In the genomic region with DNA sequence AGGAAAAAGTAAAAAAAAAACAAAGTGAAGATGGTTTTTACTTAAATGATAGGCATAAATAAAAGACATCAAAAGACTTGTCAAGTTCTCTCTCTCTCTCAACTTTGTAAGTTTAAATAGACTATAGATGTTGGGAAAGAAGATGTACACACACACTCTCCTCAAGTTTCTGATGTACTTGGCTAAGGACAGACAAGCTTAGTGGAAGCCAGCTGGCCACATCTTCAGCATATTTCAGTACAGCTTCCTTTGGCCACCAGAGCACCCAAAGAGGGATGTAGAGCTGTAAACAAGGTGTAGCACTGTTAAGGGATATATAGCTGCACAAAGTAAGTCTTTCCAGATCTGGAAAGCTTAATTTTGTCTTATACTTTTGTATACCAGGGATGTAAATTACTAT, we compare ENCODE assay signal across 21 cellular contexts.
DNase-seq lines count a peak whose midpoint lies in the region; ATAC-seq and TF ChIP-seq lines count a peak whose summit lies in the region.
"Had no signal": no experiment of that assay in that cellular context is flagged by ENCODE, and none has a peak within 500 bp of the region (broad histone marks: within the 10 kb centered on the region; RNA-seq: fewer than 3 reads in every experiment).

No MANE protein-coding gene starts in this region.

- H3K4ac ChIP-seq in mesenchymal stem cell (ENCODE audit: low read depth in 1 of 2, low read length in 2 of 2), result no peak overlapping the region
- no peak overlapping the region for H3K4ac ChIP-seq in H9 (ENCODE audit: low read depth, low read length)

- H3K36me3 Mint-ChIP-seq in H9 (ENCODE audit: insufficient read depth in 1 of 3, low read depth in 3 of 3), result no peaks in the 10 kb centered on the region
- H3K36me3 Mint-ChIP-seq: CD14-positive monocyte had no signal

- H3K4me1 ChIP-seq in heart right ventricle (no peaks in the 10 kb centered on the region), mesenchymal stem cell (ENCODE audit: control insufficient read depth, insufficient read depth, low read depth, low read length) (no peaks in the 10 kb centered on the region), H9 (ENCODE audit: insufficient read depth, low read length) (no peaks in the 10 kb centered on the region)

- no peak overlapping the region for H4K91ac ChIP-seq in mesenchymal stem cell (ENCODE audit: low read length)
- H4K91ac ChIP-seq in H9 (ENCODE audit: insufficient read length, low read depth, low read length), result no peak overlapping the region

- H2AFZ ChIP-seq in mesenchymal stem cell (ENCODE audit: low read depth, low read length) (no peak overlapping the region), H9 (ENCODE audit: low read length) (no peak overlapping the region)

- H4K5ac ChIP-seq in H9 (ENCODE audit: insufficient read length, low read depth, low read length), result no peak overlapping the region

- H2BK120ac ChIP-seq in mesenchymal stem cell (ENCODE audit: low read depth, low read length) (no peak overlapping the region), H9 (ENCODE audit: low read depth, low read length, poor library complexity, severe bottlenecking) (no peak overlapping the region)

- TF ChIP-seq CTCF in heart right ventricle (IDR thresholded peaks at IDR 0.05) (no peak), H9 (conservative IDR thresholded peaks at IDR 0.05) (no peak)

- no peak overlapping the region for H3K4me3 ChIP-seq in heart right ventricle
- no peak overlapping the region for H3K4me3 ChIP-seq in mesenchymal stem cell (ENCODE audit: insufficient read depth in 1 of 2, low read depth in 1 of 2, low read length in 2 of 2)
- H3K4me3 ChIP-seq: SK-N-MC had no signal

- ATAC-seq in Right ventricle myocardium superior (ENCODE audit: poor library complexity) (peak; percentile 46), heart right ventricle (no peak), HG03432 (IDR thresholded peaks at IDR 0.05; ENCODE audit: unreplicated experiment) (no peak), GM18909 (IDR thresholded peaks at IDR 0.05; ENCODE audit: poor library complexity, unreplicated experiment) (no peak)
- ATAC-seq: PC-3 had no signal

- H3T11ph ChIP-seq in H9 (ENCODE audit: low read length), result no peak overlapping the region

- H3K14ac ChIP-seq in mesenchymal stem cell (ENCODE audit: low read length in 2 of 2) (no peak overlapping the region), H9 (ENCODE audit: insufficient read depth, low read length) (no peak overlapping the region)

- H3K27ac ChIP-seq in heart right ventricle (no peak overlapping the region), mesenchymal stem cell (ENCODE audit: low read length, poor library complexity, severe bottlenecking) (no peak overlapping the region), H9 (ENCODE audit: insufficient read length, low read depth, low read length) (no peak overlapping the region)
- H3K27ac ChIP-seq: KMS-11, SK-N-MC had no signal

- H3K23me2 ChIP-seq in H9 (ENCODE audit: insufficient read length, low read depth, low read length, poor library complexity, severe bottlenecking), result no peaks in the 10 kb centered on the region

- H3K27me3 ChIP-seq in heart right ventricle (no peaks in the 10 kb centered on the region), mesenchymal stem cell (ENCODE audit: control insufficient read depth in 1 of 2, insufficient read depth in 1 of 2, low read length in 2 of 2) (no peaks in the 10 kb centered on the region), H9 (ENCODE audit: insufficient read depth, low read length) (no peaks in the 10 kb centered on the region)

- H2BK5ac ChIP-seq in mesenchymal stem cell (ENCODE audit: low read depth, low read length, poor library complexity, severe bottlenecking) (no peak overlapping the region), H9 (ENCODE audit: insufficient read length, low read length) (no peak overlapping the region)

- no peak overlapping the region for H2BK12ac ChIP-seq in mesenchymal stem cell (ENCODE audit: low read length in 2 of 2)
- no peak overlapping the region for H2BK12ac ChIP-seq in H9 (ENCODE audit: insufficient read length, low read depth, low read length)

- no peak overlapping the region for H3K4me3 Mint-ChIP-seq in H9
- H3K4me3 Mint-ChIP-seq: CD14-positive monocyte, HFFc6 had no signal

- intact Hi-C loops in Right ventricle myocardium superior (cut with DNase I) (no loop called here), heart right ventricle (cut with DNase I) (no loop called here)

- DNase-seq in Right ventricle myocardium superior, result no peak
- DNase-seq in heart right ventricle, result no peak
- peak; percentile 87 for DNase-seq in fibroblast of gingiva (ENCODE audit: low read depth)
- peak; percentile 67 for DNase-seq in mesenchymal stem cell
- DNase-seq in NCI-H2029 treated with DMSO at 0.1 percent for 48 hours (lab: John Stamatoyannopoulos, UW), result no peak
- no peak for DNase-seq in H9
- DNase-seq: COR-L47, DMS53, GOT3, HFFc6, NCI-H1092 treated with DMSO at 0.1 percent for 48 hours, NCI-H187, NCI-H2171, NCI-H446 treated with DMSO at 0.1 percent for 48 hours, NCI-H748 treated with DMSO at 0.1 percent for 48 hours, PC-3 had no signal

- peaks cover 6 to 7% of the 10 kb centered on the region in 2 experiments for H3K4me1 Mint-ChIP-seq in H9
- H3K4me1 Mint-ChIP-seq: CD14-positive monocyte had no signal

- no peak overlapping the region for H3K27ac Mint-ChIP-seq in H9
- H3K27ac Mint-ChIP-seq: CD14-positive monocyte, HFFc6 had no signal

- H3K9me3 ChIP-seq in heart right ventricle (no peaks in the 10 kb centered on the region), mesenchymal stem cell (ENCODE audit: control insufficient read depth, low read length) (no peaks in the 10 kb centered on the region), H9 (ENCODE audit: control insufficient read depth, low read depth, low read length) (no peaks in the 10 kb centered on the region)

- no peaks in the 10 kb centered on the region for H3K36me3 ChIP-seq in heart right ventricle
- no peaks in the 10 kb centered on the region for H3K36me3 ChIP-seq in mesenchymal stem cell (ENCODE audit: control insufficient read depth in 1 of 2, insufficient read depth in 2 of 2, low read depth in 1 of 2, low read length in 2 of 2)

- H3K18ac ChIP-seq in mesenchymal stem cell (ENCODE audit: low read depth in 1 of 2, low read length in 2 of 2) (no peak overlapping the region), H9 (ENCODE audit: insufficient read length, low read depth, low read length) (no peak overlapping the region)

- H3K9me3 Mint-ChIP-seq in H9, result no peaks in the 10 kb centered on the region
- H3K9me3 Mint-ChIP-seq: HFFc6 had no signal

- H3K56ac ChIP-seq in H9 (ENCODE audit: insufficient read length, low read depth, low read length), result no peak overlapping the region

- H3K23ac ChIP-seq in mesenchymal stem cell (ENCODE audit: low read length in 2 of 2) (no peak overlapping the region), H9 (ENCODE audit: insufficient read length, low read depth, low read length) (no peak overlapping the region)

- no peak overlapping the region for H2BK20ac ChIP-seq in H9 (ENCODE audit: low read depth, low read length, poor library complexity, severe bottlenecking)

- no peak overlapping the region for H3K4me2 ChIP-seq in mesenchymal stem cell (ENCODE audit: low read length, poor library complexity, severe bottlenecking)
- H3K4me2 ChIP-seq in H9 (ENCODE audit: insufficient read depth, insufficient read length, low read length), result no peak overlapping the region
- H3K4me2 ChIP-seq: KMS-11 had no signal

- H2AK5ac ChIP-seq in mesenchymal stem cell (ENCODE audit: low read length, severe bottlenecking) (no peak overlapping the region), H9 (ENCODE audit: insufficient read length, low read length) (no peak overlapping the region)

- H4K8ac ChIP-seq in mesenchymal stem cell (ENCODE audit: low read length), result no peak overlapping the region
- no peak overlapping the region for H4K8ac ChIP-seq in H9 (replicated peaks; ENCODE audit: insufficient read length, low read depth, low read length)

- H3K79me1 ChIP-seq in mesenchymal stem cell (replicated peaks; ENCODE audit: low read length, poor library complexity, severe bottlenecking) (no peaks in the 10 kb centered on the region), H9 (ENCODE audit: insufficient read depth, low read depth, low read length, poor library complexity, severe bottlenecking) (no peaks in the 10 kb centered on the region)

- H3K79me2 ChIP-seq in H9 (ENCODE audit: insufficient read depth, low read length), result no peaks in the 10 kb centered on the region

- no peak overlapping the region for H2BK15ac ChIP-seq in mesenchymal stem cell (ENCODE audit: low read depth, poor library complexity, severe bottlenecking)
- no peak overlapping the region for H2BK15ac ChIP-seq in H9 (ENCODE audit: low read depth, low read length)

- H3K9ac ChIP-seq in mesenchymal stem cell (ENCODE audit: low read length), result no peak overlapping the region
- no peak overlapping the region for H3K9ac ChIP-seq in H9 (ENCODE audit: extremely low read depth, insufficient read length, low read length)
- H3K9ac ChIP-seq: KMS-11 had no signal

- H4K20me1 ChIP-seq in H9 (ENCODE audit: control insufficient read depth, insufficient read depth, insufficient read length), result no peaks in the 10 kb centered on the region

- H3K27me3 Mint-ChIP-seq in H9 (ENCODE audit: low read depth), result no peaks in the 10 kb centered on the region

Comparison
In these comparisons a context has a peak if more than half of its experiments do, and no peak if none do; other contexts are left out.
1. DNase-seq: peak in fibroblast of gingiva (single experiment) and mesenchymal stem cell (single experiment); none in Right ventricle myocardium superior (single experiment), heart right ventricle (0 of 2), NCI-H2029 treated with DMSO at 0.1 percent for 48 hours (single experiment) and H9 (single experiment).